Comparison of ENCODE assay signal across 1 cellular context in the genomic region with DNA sequence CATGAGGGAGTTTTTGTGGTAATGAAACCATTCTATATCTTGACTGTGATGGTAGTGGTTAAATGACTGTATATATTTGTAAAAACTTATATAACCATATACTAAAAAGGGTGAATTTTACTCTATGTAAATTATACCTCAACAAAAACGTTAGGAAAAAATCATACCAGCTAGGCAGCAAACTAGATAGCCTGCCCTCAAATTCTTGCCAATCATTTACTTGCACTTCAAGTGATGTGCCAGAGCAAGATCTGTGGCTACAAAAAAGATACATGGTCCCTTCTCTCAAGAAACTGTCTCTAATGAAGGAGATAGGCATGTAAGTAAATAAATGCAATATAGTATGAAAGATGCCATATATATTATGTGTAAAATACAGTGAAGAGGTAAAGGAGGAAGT.
TF ChIP-seq lines count a peak whose summit lies in the region.

No MANE protein-coding gene starts in this region.

TF ChIP-seq in HepG2, 621 proteins besides CTCF, POLR2A, EP300 and RAD21 (continued from another document):
- TF ChIP-seq, protein P1, sequence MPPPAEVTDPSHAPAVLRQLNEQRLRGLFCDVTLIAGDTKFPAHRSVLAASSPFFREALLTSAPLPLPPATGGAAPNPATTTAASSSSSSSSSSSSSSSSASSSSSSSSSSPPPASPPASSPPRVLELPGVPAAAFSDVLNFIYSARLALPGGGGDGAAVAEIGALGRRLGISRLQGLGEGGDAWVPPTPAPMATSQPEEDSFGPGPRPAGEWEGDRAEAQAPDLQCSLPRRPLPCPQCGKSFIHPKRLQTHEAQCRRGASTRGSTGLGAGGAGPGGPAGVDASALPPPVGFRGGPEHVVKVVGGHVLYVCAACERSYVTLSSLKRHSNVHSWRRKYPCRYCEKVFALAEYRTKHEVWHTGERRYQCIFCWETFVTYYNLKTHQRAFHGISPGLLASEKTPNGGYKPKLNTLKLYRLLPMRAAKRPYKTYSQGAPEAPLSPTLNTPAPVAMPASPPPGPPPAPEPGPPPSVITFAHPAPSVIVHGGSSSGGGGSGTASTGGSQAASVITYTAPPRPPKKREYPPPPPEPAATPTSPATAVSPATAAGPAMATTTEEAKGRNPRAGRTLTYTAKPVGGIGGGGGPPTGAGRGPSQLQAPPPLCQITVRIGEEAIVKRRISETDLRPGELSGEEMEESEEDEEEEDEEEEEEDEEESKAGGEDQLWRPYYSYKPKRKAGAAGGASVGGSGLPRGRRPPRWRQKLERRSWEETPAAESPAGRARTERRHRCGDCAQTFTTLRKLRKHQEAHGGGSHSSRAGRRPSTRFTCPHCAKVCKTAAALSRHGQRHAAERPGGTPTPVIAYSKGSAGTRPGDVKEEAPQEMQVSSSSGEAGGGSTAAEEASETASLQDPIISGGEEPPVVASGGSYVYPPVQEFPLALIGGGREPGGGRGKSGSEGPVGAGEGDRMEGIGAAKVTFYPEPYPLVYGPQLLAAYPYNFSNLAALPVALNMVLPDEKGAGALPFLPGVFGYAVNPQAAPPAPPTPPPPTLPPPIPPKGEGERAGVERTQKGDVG (CRISPR knock-in tag; IDR thresholded peaks at IDR 0.05; ENCODE audit: borderline replicate concordance), result no peak
